ENCODE assay signal across 31 cellular contexts in the genomic region with DNA sequence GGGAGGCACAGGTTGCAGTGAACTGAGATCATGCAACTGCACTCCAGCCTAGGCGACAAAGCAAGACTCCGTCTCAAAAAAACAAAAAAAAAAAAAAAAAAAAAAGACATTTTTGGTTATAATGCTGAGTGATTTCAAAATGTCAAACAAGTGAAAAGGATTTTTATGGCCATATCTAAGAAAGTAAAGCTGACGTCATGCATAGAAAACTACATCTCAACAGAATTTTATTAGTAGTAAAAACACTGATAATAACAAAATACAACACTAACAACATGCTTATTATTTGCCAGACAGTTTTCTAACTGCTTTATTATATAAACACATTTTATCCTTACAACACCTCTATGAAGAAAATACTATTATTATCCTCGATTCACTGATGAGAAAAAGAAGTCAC.
"Had no signal": no experiment of that assay in that cellular context is flagged by ENCODE, and none has a peak within 500 bp of the region (broad histone marks: within the 10 kb centered on the region; RNA-seq: fewer than 3 reads in every experiment).

No MANE protein-coding gene starts in this region.

- H3K9ac ChIP-seq: neural progenitor cell, parathyroid adenoma had no signal

- ATAC-seq: naive thymus-derived CD4-positive, alpha-beta T cell; natural killer cell; right cardiac atrium; sciatic nerve; stimulated activated memory B cell treated with anti-CD40 and anti-IgM and Interleukin-4, amounts not matched to agents 10 μg/mL and 1 μg/mL and 100 μg/mL, for 72 hours; stimulated activated naive CD8-positive, alpha-beta T cell treated with anti-CD3 and anti-CD28 coated beads, Interleukin-15, amount 100 ng/mL, for 72 hours; stimulated activated naive CD8-positive, alpha-beta T cell treated with anti-CD3 and anti-CD28 coated beads, Interleukin-15, Interleukin-2, amounts not matched to agents 100 U/mL and 50 U/mL, for 24 hours; upper lobe of right lung had no signal

- H3K27me3 Mint-ChIP-seq: naive thymus-derived CD4-positive, alpha-beta T cell; stimulated activated memory B cell treated with anti-CD40 and anti-IgM and Interleukin-4, amounts not matched to agents 10 μg/mL and 1 μg/mL and 100 μg/mL, for 72 hours; stimulated activated naive CD8-positive, alpha-beta T cell treated with anti-CD3 and anti-CD28 coated beads, Interleukin-15, amount 100 ng/mL, for 72 hours had no signal

- H3K27ac Mint-ChIP-seq: naive thymus-derived CD4-positive, alpha-beta T cell; natural killer cell; nephron; neural progenitor cell; stimulated activated memory B cell treated with anti-CD40 and anti-IgM and Interleukin-4, amounts not matched to agents 10 μg/mL and 1 μg/mL and 100 μg/mL, for 72 hours; stimulated activated naive CD8-positive, alpha-beta T cell treated with anti-CD3 and anti-CD28 coated beads, Interleukin-15, amount 100 ng/mL, for 72 hours; type B pancreatic cell had no signal

- H3K27me3 ChIP-seq: neural progenitor cell, ovary, spleen, suprapubic skin, testis, tibial artery, transverse colon, upper lobe of right lung, uterus had no signal

- H3K27ac ChIP-seq: neural progenitor cell, ovary, parathyroid adenoma, prostate gland, skin epidermis, spleen, suprapubic skin, testis, tibial artery, transverse colon, upper lobe of right lung, uterus had no signal

- H3K4me3 ChIP-seq: neural progenitor cell, ovary, prostate gland, skin epidermis, smooth muscle cell, spleen, suprapubic skin, testis, tibial artery, transverse colon, upper lobe of right lung, uterus had no signal

- DNase-seq: naive thymus-derived CD4-positive, alpha-beta T cell; natural killer cell; occipital lobe; ovary; retina; right cardiac atrium; spleen; stimulated activated CD4-positive, alpha-beta T cell treated with anti-CD3 and anti-CD28 coated beads, Interleukin-12 subunit alpha, Interleukin-12 subunit beta, amount 100 ng/mL, for 4 hours; stimulated activated CD4-positive, alpha-beta T cell treated with anti-CD3 and anti-CD28 coated beads, Interleukin-1b, Interleukin-23, amount 100 ng/mL, for 48 hours; stimulated activated CD4-positive, alpha-beta T cell treated with anti-CD3 and anti-CD28 coated beads, Interleukin-4, amount 100 ng/mL, for 1 hour; stimulated activated CD4-positive, alpha-beta T cell treated with anti-CD3 and anti-CD28 coated beads, Interleukin-4, amount 100 ng/mL, for 4 hours; stimulated activated CD8-positive, alpha-beta memory T cell treated with anti-CD3 and anti-CD28 coated beads, Interleukin-4, amount 100 ng/mL, for 48 hours; stimulated activated naive CD4-positive, alpha-beta T cell; stimulated activated naive CD8-positive, alpha-beta T cell treated with anti-CD3 and anti-CD28 coated beads, Interleukin-15, amount 100 ng/mL, for 72 hours; stimulated activated naive CD8-positive, alpha-beta T cell treated with anti-CD3 and anti-CD28 coated beads, Interleukin-15, Interleukin-2, amounts not matched to agents 100 U/mL and 50 U/mL, for 24 hours; substantia nigra; testis; tibial artery; transverse colon; upper lobe of right lung; uterus had no signal

- H3K36me3 Mint-ChIP-seq: naive thymus-derived CD4-positive, alpha-beta T cell; natural killer cell; stimulated activated memory B cell treated with anti-CD40 and anti-IgM and Interleukin-4, amounts not matched to agents 10 μg/mL and 1 μg/mL and 100 μg/mL, for 72 hours had no signal

- H3K9me3 ChIP-seq: ovary, prostate gland, suprapubic skin, testis, transverse colon, upper lobe of right lung, uterus had no signal

- H3K36me3 ChIP-seq: neural progenitor cell, ovary, prostate gland, spleen, suprapubic skin, tibial artery, transverse colon, upper lobe of right lung, uterus had no signal

- H2AFZ ChIP-seq: neural progenitor cell, parathyroid adenoma had no signal

- H3K4me1 ChIP-seq: parathyroid adenoma, prostate gland, spleen, suprapubic skin, testis, tibial artery, transverse colon, upper lobe of right lung, uterus had no signal

- H3K4me2 ChIP-seq: neural progenitor cell, smooth muscle cell had no signal

- H3K79me2 ChIP-seq: parathyroid adenoma had no signal

- H3K4me1 Mint-ChIP-seq: naive thymus-derived CD4-positive, alpha-beta T cell; natural killer cell; nephron; stimulated activated memory B cell treated with anti-CD40 and anti-IgM and Interleukin-4, amounts not matched to agents 10 μg/mL and 1 μg/mL and 100 μg/mL, for 72 hours; stimulated activated naive CD8-positive, alpha-beta T cell treated with anti-CD3 and anti-CD28 coated beads, Interleukin-15, amount 100 ng/mL, for 72 hours had no signal

- H3K4me3 Mint-ChIP-seq: naive thymus-derived CD4-positive, alpha-beta T cell; natural killer cell; nephron; neural progenitor cell; stimulated activated memory B cell treated with anti-CD40 and anti-IgM and Interleukin-4, amounts not matched to agents 10 μg/mL and 1 μg/mL and 100 μg/mL, for 72 hours; stimulated activated naive CD8-positive, alpha-beta T cell treated with anti-CD3 and anti-CD28 coated beads, Interleukin-15, amount 100 ng/mL, for 72 hours; type B pancreatic cell had no signal
